ENCODE assay signal across 8 cellular contexts in genomic region chr16:53131363-53132071, GRCh38.
A peak's percentile ranks its signal among the peaks of the same experiment; 100 is the strongest.
DNase-seq lines count a peak whose midpoint lies in the region; ATAC-seq and TF ChIP-seq lines count a peak whose summit lies in the region.

No MANE protein-coding gene starts in this region.

- ATAC-seq in GM19025 (IDR thresholded peaks at IDR 0.05; ENCODE audit: low read depth, unreplicated experiment) = peak; percentile 14
- ATAC-seq in left lobe of liver = peak; percentile 14

- peaks cover 8% of the 10 kb centered on the region for H3K4me1 Mint-ChIP-seq in activated CD4-positive, alpha-beta T cell treated with anti-CD3 and anti-CD28 coated beads, Interleukin-2, amount 10 ng/mL, durations not matched to agents 24 days and 14 days

- no peaks in the 10 kb centered on the region for H3K36me3 ChIP-seq in colonic mucosa

- H3K27me3 ChIP-seq in AG04450 (ENCODE audit: control insufficient read depth, insufficient read depth, low read length) = no peaks in the 10 kb centered on the region
- H3K27me3 ChIP-seq in colonic mucosa = no peaks in the 10 kb centered on the region

- peak overlapping the region; percentile 82 to 91 for H3K9ac ChIP-seq in colonic mucosa (ENCODE audit: low read depth in 2 of 2, low read length in 2 of 2)

- TF ChIP-seq CTCF in AG04450 (IDR thresholded peaks at IDR 0.05; ENCODE audit: low read depth, low read length) (no peak), colonic mucosa (IDR thresholded peaks at IDR 0.05) (no peak)

- H3K4me3 ChIP-seq in AG04450 (ENCODE audit: low read depth, low read length) (peak overlapping the region; percentile 79), colonic mucosa (peak overlapping the region; percentile 61)

- no peaks in the 10 kb centered on the region for H3K9me3 Mint-ChIP-seq in activated CD4-positive, alpha-beta T cell treated with anti-CD3 and anti-CD28 coated beads, Interleukin-2, amount 10 ng/mL, durations not matched to agents 24 days and 14 days

- peak overlapping the region; percentile 88 for H3K4me3 Mint-ChIP-seq in activated CD4-positive, alpha-beta T cell treated with anti-CD3 and anti-CD28 coated beads, Interleukin-2, amount 10 ng/mL, durations not matched to agents 24 days and 14 days

- no peaks in the 10 kb centered on the region for H3K27me3 Mint-ChIP-seq in activated CD4-positive, alpha-beta T cell treated with anti-CD3 and anti-CD28 coated beads, Interleukin-2, amount 10 ng/mL, durations not matched to agents 24 days and 14 days

- DNase-seq in AG04450 (ENCODE audit: low read depth, low spot score) = no peak
- DNase-seq in activated CD4-positive, alpha-beta T cell treated with anti-CD3 and anti-CD28 coated beads, Interleukin-2, amount 10 ng/mL, durations not matched to agents 24 days and 14 days = peak; percentile 86
- DNase-seq in colonic mucosa = peak; percentile 66
- DNase-seq in left lobe of liver (ENCODE audit: low spot score) = peak; percentile 69
- peak; percentile 71 to 74 for DNase-seq in stimulated activated CD4-positive, alpha-beta T cell treated with anti-CD3 and anti-CD28 coated beads, Interleukin-2, amount 100 ng/mL, for 24 hours
- DNase-seq in cerebellar nuclear complex (lab: John Stamatoyannopoulos, UW) = no peak

- CTCF ChIA-PET in AG04450 (lab: Charles Lee) = interaction anchor here (0.6 kb wide), 1 partner anchor 10 kb away, joined by 3 read pairs; no protein-coding TSS in a partner anchor

- H3K27ac Mint-ChIP-seq in activated CD4-positive, alpha-beta T cell treated with anti-CD3 and anti-CD28 coated beads, Interleukin-2, amount 10 ng/mL, durations not matched to agents 24 days and 14 days = peak overlapping the region; percentile 88

- peak overlapping the region; percentile 41 for H3K27ac ChIP-seq in AG04450 (ENCODE audit: low read depth, low read length)
- peak overlapping the region; percentile 85 for H3K27ac ChIP-seq in colonic mucosa

- POLR2A ChIA-PET in AG04450 (lab: Yijun Ruan, JAX) = no interaction called here

- peaks cover 2% of the 10 kb centered on the region for H3K36me3 Mint-ChIP-seq in activated CD4-positive, alpha-beta T cell treated with anti-CD3 and anti-CD28 coated beads, Interleukin-2, amount 10 ng/mL, durations not matched to agents 24 days and 14 days (ENCODE audit: low read depth)

- TF ChIP-seq EP300 in Ishikawa (IDR thresholded peaks at IDR 0.05; ENCODE audit: borderline replicate concordance) = no peak

- TF ChIP-seq RAD21 in Ishikawa (IDR thresholded peaks at IDR 0.05; ENCODE audit: low read depth) = no peak

- H3K9me3 ChIP-seq in AG04450 (ENCODE audit: control insufficient read depth, insufficient read depth, low read length) (peaks cover 3% of the 10 kb centered on the region; the same call in 1 of the 2 replicates), colonic mucosa (no peaks in the 10 kb centered on the region)

- H3K4me1 ChIP-seq in colonic mucosa = peaks cover 9% of the 10 kb centered on the region

- intact Hi-C loops in activated CD4-positive, alpha-beta T cell treated with anti-CD3 and anti-CD28 coated beads, Interleukin-2, amount 10 ng/mL, durations not matched to agents 24 days and 14 days (cut with micrococcal nuclease) = loop anchor here (1.0 to 2.0 kb wide), 4 partner anchors 69 to 379 kb away; partner anchors contain the start of genes AKTIP and RBL2
- intact Hi-C loops in colonic mucosa (cut with DNase I) = loop anchor here (2.0 kb wide), 1 partner anchor 77 kb away; the partner anchor contains the start of gene CHD9

TF ChIP-seq in Ishikawa, 13 proteins besides CTCF, POLR2A, EP300 and RAD21:
- TF ChIP-seq CREB1 (IDR thresholded peaks at IDR 0.05; ENCODE audit: low read depth) = no peak
- no peak for TF ChIP-seq FOXM1 (IDR thresholded peaks at IDR 0.05; ENCODE audit: borderline replicate concordance, low read depth)
- TF ChIP-seq NFIC (IDR thresholded peaks at IDR 0.05) = no peak
- no peak for TF ChIP-seq ZBTB7A (IDR thresholded peaks at IDR 0.05; ENCODE audit: low read depth)
- TF ChIP-seq TCF12 (IDR thresholded peaks at IDR 0.05; ENCODE audit: low read depth) = 0 out of 2 replicates have a peak, but pooled peaks have one; percentile 30
- TF ChIP-seq USF1 (IDR thresholded peaks at IDR 0.05) = no peak
- no peak; the same call in 1 of the 2 replicates for TF ChIP-seq TAF1 (IDR thresholded peaks at IDR 0.05; ENCODE audit: low read depth)
- TF ChIP-seq TEAD4 (IDR thresholded peaks at IDR 0.05) = no peak
- TF ChIP-seq EGR1 (IDR thresholded peaks at IDR 0.05) = no peak
- peak; percentile 56 for TF ChIP-seq MAX (IDR thresholded peaks at IDR 0.05)
- no peak for TF ChIP-seq CEBPB (IDR thresholded peaks at IDR 0.05)
- no peak for TF ChIP-seq REST (IDR thresholded peaks at IDR 0.05; ENCODE audit: low read depth)
- peak; percentile 13; the same call in 1 of the 2 replicates for TF ChIP-seq YY1 (IDR thresholded peaks at IDR 0.05; ENCODE audit: low read depth)

Comparison
In these comparisons a context has a peak if more than half of its experiments do, and no peak if none do; other contexts are left out.
1. DNase-seq: peak in activated CD4-positive, alpha-beta T cell treated with anti-CD3 and anti-CD28 coated beads, Interleukin-2, amount 10 ng/mL, durations not matched to agents 24 days and 14 days (single experiment), colonic mucosa (single experiment), left lobe of liver (single experiment) and stimulated activated CD4-positive, alpha-beta T cell treated with anti-CD3 and anti-CD28 coated beads, Interleukin-2, amount 100 ng/mL, for 24 hours (2 of 2); none in AG04450 (single experiment) and cerebellar nuclear complex (0 of 2).